Comparison of ENCODE assay signal across 11 cellular contexts in genomic region chr10:110901954-110902819, GRCh38. TPM values are rescaled to one million over a fixed set of nuclear protein-coding genes. Genes with fewer than 3 reads are reported as not detected.
DNase-seq lines count a peak whose midpoint lies in the region; ATAC-seq, FAIRE-seq and TF ChIP-seq lines count a peak whose summit lies in the region.
"Had no signal": no experiment of that assay in that cellular context is flagged by ENCODE, and none has a peak within 500 bp of the region (broad histone marks: within the 10 kb centered on the region; RNA-seq: fewer than 3 reads in every experiment).

No MANE protein-coding gene starts in this region.

- no peaks in the 10 kb centered on the region for H3K27me3 ChIP-seq in brain microvascular endothelial cell (replicated peaks)
- no peaks in the 10 kb centered on the region for H3K27me3 ChIP-seq in pancreas
- H3K27me3 ChIP-seq: heart left ventricle had no signal

- DNase-seq in DMS53 treated with DMSO at 0.1 percent for 48 hours (lab: John Stamatoyannopoulos, UW; ENCODE audit: unreplicated experiment) (peak; percentile 54), NB4 (ENCODE audit: low read depth) (peak; percentile 38), brain microvascular endothelial cell (peak; percentile 35), pancreas (peak in 1 of 6 donors; percentile 58), SKM-1 treated with dmso at 0.1 percent for 144 hours (lab: John Stamatoyannopoulos, UW; ENCODE audit: unreplicated experiment) (no peak), T1000 (lab: John Stamatoyannopoulos, UW) (no peak), NCI-H146 treated with DMSO at 0.1 percent for 48 hours (lab: John Stamatoyannopoulos, UW; ENCODE audit: unreplicated experiment) (no peak)
- DNase-seq: heart left ventricle had no signal

- no peak overlapping the region for H3K27ac ChIP-seq in brain microvascular endothelial cell
- H3K27ac ChIP-seq in pancreas = no peak overlapping the region

- ATAC-seq in pancreas = peak; percentile 13 to 44 (median 16)
- ATAC-seq in GM18519 (IDR thresholded peaks at IDR 0.05; ENCODE audit: low FRiP score, unreplicated experiment) = no peak

- no peak for TF ChIP-seq CTCF in NB4 (IDR thresholded peaks at IDR 0.05; ENCODE audit: low read depth, low read length)
- no peak for TF ChIP-seq CTCF in brain microvascular endothelial cell (IDR thresholded peaks at IDR 0.05; ENCODE audit: low read depth, low read length, missing control alignments)
- no peak for TF ChIP-seq CTCF in pancreas (IDR thresholded peaks at IDR 0.05)

- intact Hi-C loops in pancreas (cut with DNase I) = loop anchor here in 1 of 3 donors (10.0 kb wide), 1 partner anchor 157 kb away; no protein-coding TSS in a partner anchor

- peaks cover 6 to 38% (median 22%) of the 10 kb centered on the region in 3 donors for H3K4me1 ChIP-seq in pancreas

- H3K36me3 ChIP-seq in brain microvascular endothelial cell (replicated peaks) = peaks cover 8% of the 10 kb centered on the region
- peaks cover 0 to 32% (median 28%) of the 10 kb centered on the region in 3 donors for H3K36me3 ChIP-seq in pancreas

- FAIRE-seq in pancreas (lab: Jason Lieb, UNC) = no peak
- FAIRE-seq: TTC549 had no signal

- in situ Hi-C loops in brain microvascular endothelial cell (cut with HindIII; ENCODE audit: low pct_ligation_motif_present, low sequenced_read_pairs) = no loop called here

- TF ChIP-seq POLR2A in NB4 (IDR thresholded peaks at IDR 0.05; ENCODE audit: extremely low read depth, insufficient read length) = no peak

- WGBS in pancreas, 2 donors = 66 to 70% methylated on average over 7 of the region's 7 CpGs

- H3K4me3 ChIP-seq in NB4 (ENCODE audit: low read depth, low read length) (no peak overlapping the region), brain microvascular endothelial cell (ENCODE audit: low read depth, low read length) (no peak overlapping the region), pancreas (no peak overlapping the region)
- H3K4me3 ChIP-seq: heart left ventricle, skin epidermis had no signal

- no peaks in the 10 kb centered on the region for H3K9me3 ChIP-seq in pancreas
- H3K9me3 ChIP-seq: heart left ventricle had no signal

RNA-seq across cellular contexts. Expression of gene BBIP1, which starts 16.8 kb away (rescaled TPM):
- total RNA-seq in pancreas = 10 to 100 TPM in 1 of 6 donors, 1 to 10 TPM in 5; 4.2 to 12.4 (median 6.8) TPM
- 10 to 100 TPM; 15.0 to 21.1 TPM for polyA plus RNA-seq in pancreas

RNA-seq across cellular contexts. Expression of gene SHOC2, which starts 17.2 kb away (rescaled TPM):
- total RNA-seq in pancreas = 10 to 100 TPM; 22.2 to 39.8 (median 26.4) TPM
- 10 to 100 TPM in 1 of 2 donors, 1 to 10 TPM in 1; 8.4 to 14.3 TPM for polyA plus RNA-seq in pancreas

RNA-seq across cellular contexts. Expression of gene PDCD4, which starts 30.5 kb away (rescaled TPM):
- 100 to 1,000 TPM; 323 to 679 (median 523) TPM for total RNA-seq in pancreas
- polyA plus RNA-seq in pancreas = 100 to 1,000 TPM; 283 to 352 TPM

Comparison
In these comparisons a context has a peak if more than half of its experiments do, and no peak if none do; other contexts are left out.
1. DNase-seq: peak in DMS53 treated with DMSO at 0.1 percent for 48 hours (single experiment), NB4 (single experiment) and brain microvascular endothelial cell (single experiment); none in SKM-1 treated with dmso at 0.1 percent for 144 hours (single experiment), T1000 (single experiment) and NCI-H146 treated with DMSO at 0.1 percent for 48 hours (single experiment).